23 cellular contexts compared by ENCODE assay signal in genomic region chr7:107494315-107494751, GRCh38. TPM values are rescaled to one million over a fixed set of nuclear protein-coding genes. Genes with fewer than 3 reads are reported as not detected.
DNase-seq lines count a peak whose midpoint lies in the region; ATAC-seq and TF ChIP-seq lines count a peak whose summit lies in the region.
"Had no signal": no experiment of that assay in that cellular context is flagged by ENCODE, and none has a peak within 500 bp of the region (broad histone marks: within the 10 kb centered on the region; RNA-seq: fewer than 3 reads in every experiment).

No MANE protein-coding gene starts in this region.

- H3K9me3 ChIP-seq in uterus = no peaks in the 10 kb centered on the region
- H3K9me3 ChIP-seq: adrenal gland, gastroesophageal sphincter, MG63, sigmoid colon, stomach, tibial artery had no signal

- intact Hi-C loops in uterus (cut with DNase I; ENCODE audit: low total_unique reads) = no loop called here

- no peak overlapping the region for H3K4me3 ChIP-seq in uterus
- H3K4me3 ChIP-seq: adrenal gland, gastroesophageal sphincter, lung, MG63, neural progenitor cell, sigmoid colon, stomach, tibial artery had no signal

- no peak for TF ChIP-seq CTCF in uterus (IDR thresholded peaks at IDR 0.05)

- no peak for TF ChIP-seq POLR2A in uterus (IDR thresholded peaks at IDR 0.05)

- no peaks in the 10 kb centered on the region for H3K4me1 ChIP-seq in uterus
- H3K4me1 ChIP-seq: adrenal gland, gastroesophageal sphincter, neural progenitor cell, sigmoid colon had no signal

- no peaks in the 10 kb centered on the region for H3K27me3 ChIP-seq in uterus
- H3K27me3 ChIP-seq: adrenal gland, gastroesophageal sphincter, MG63, neural progenitor cell, sigmoid colon, stomach, tibial artery had no signal

- ATAC-seq in esophagus mucosa (peak; percentile 42), GM18520 (IDR thresholded peaks at IDR 0.05; ENCODE audit: unreplicated experiment) (no peak), GM18873 (IDR thresholded peaks at IDR 0.05; ENCODE audit: low FRiP score, unreplicated experiment) (no peak)
- ATAC-seq: activated T-cell treated with anti-CD3 and anti-CD28 coated beads, Interleukin-2, amount 50 U/mL, for 4 hours; effector memory CD8-positive, alpha-beta T cell; gastroesophageal sphincter had no signal

- no peak overlapping the region for H3K27ac ChIP-seq in uterus
- H3K27ac ChIP-seq: adrenal gland, gastroesophageal sphincter, neural progenitor cell, sigmoid colon, stomach, tibial artery had no signal

- H3K36me3 ChIP-seq in uterus = no peaks in the 10 kb centered on the region
- H3K36me3 ChIP-seq: adrenal gland, gastroesophageal sphincter, MG63, neural progenitor cell, sigmoid colon, stomach, tibial artery had no signal

- DNase-seq in COLO668 (lab: John Stamatoyannopoulos, UW; ENCODE audit: unreplicated experiment) (peak; percentile 20), DMS53 treated with DMSO at 0.1 percent for 48 hours (lab: John Stamatoyannopoulos, UW; ENCODE audit: unreplicated experiment) (peak; percentile 96), NCI-H748 (lab: John Stamatoyannopoulos, UW; ENCODE audit: unreplicated experiment) (peak; percentile 77), uterus (no peak)
- DNase-seq: activated CD4-positive, alpha-beta T cell treated with anti-CD3 and anti-CD28 coated beads for 48 hours; activated T-cell treated with anti-CD3 and anti-CD28 coated beads, Interleukin-2, amount 50 U/mL, for 4 hours; adrenal gland; CD4-positive, alpha-beta memory T cell; DND-41; effector memory CD8-positive, alpha-beta T cell; MG63; NCI-H2081 treated with DMSO at 0.1 percent for 48 hours; NCI-H446; posterior cingulate gyrus; sigmoid colon; stomach; tibial artery had no signal

RNA-seq across cellular contexts. Expression of gene GPR22, which starts 24.5 kb away (rescaled TPM):
- total RNA-seq in esophagus mucosa = not detected
- 10 to 100 TPM in 1 of 4 donors, 1 to 10 TPM in 1, under 1 TPM in 1, not detected in 1; 0.48 to 26.1 (median 1.1) TPM for total RNA-seq in uterus
- total RNA-seq: activated T-cell treated with anti-CD3 and anti-CD28 coated beads, Interleukin-2, amount 50 U/mL, for 4 hours; CD4-positive, alpha-beta memory T cell; gastroesophageal sphincter; lung had no signal

Comparison
In these comparisons a context has a peak if more than half of its experiments do, and no peak if none do; other contexts are left out.
1. DNase-seq: peak in COLO668 (single experiment), DMS53 treated with DMSO at 0.1 percent for 48 hours (single experiment) and NCI-H748 (single experiment); none in uterus (0 of 2).